1 cellular context compared by ENCODE assay signal in genomic region chr13:98026457-98026857, GRCh38.
A peak's percentile ranks its signal among the peaks of the same experiment; 100 is the strongest.
TF ChIP-seq lines count a peak whose summit lies in the region.

No MANE protein-coding gene starts in this region.

TF ChIP-seq in HepG2, 621 proteins besides CTCF, POLR2A, EP300 and RAD21 (continued from another document and continues in another):
- peak; percentile 45; the same call in 1 of the 2 replicates for TF ChIP-seq HMGXB3 (CRISPR knock-in tag; IDR thresholded peaks at IDR 0.05; ENCODE audit: borderline replicate concordance)
- TF ChIP-seq RFX5 (IDR thresholded peaks at IDR 0.05; ENCODE audit: low read depth, low read length) = no peak
- TF ChIP-seq TBX2 (CRISPR knock-in tag; IDR thresholded peaks at IDR 0.05; ENCODE audit: borderline replicate concordance) = peak; percentile 86
- no peak for TF ChIP-seq MZF1 (CRISPR knock-in tag; IDR thresholded peaks at IDR 0.05; ENCODE audit: borderline replicate concordance)
- TF ChIP-seq JUNB (CRISPR knock-in tag; IDR thresholded peaks at IDR 0.05; ENCODE audit: borderline replicate concordance) = no peak
- TF ChIP-seq ZNF207 (IDR thresholded peaks at IDR 0.05; ENCODE audit: borderline replicate concordance) = no peak
- TF ChIP-seq ZBTB25 (CRISPR knock-in tag; IDR thresholded peaks at IDR 0.05) = peak; percentile 29; the same call in 1 of the 2 replicates
- no peak for TF ChIP-seq CREB1 (IDR thresholded peaks at IDR 0.05)
- TF ChIP-seq CREB1 (CRISPR knock-in tag; IDR thresholded peaks at IDR 0.05) = peak; percentile 78
- no peak for TF ChIP-seq SP140L (CRISPR knock-in tag; IDR thresholded peaks at IDR 0.05; ENCODE audit: borderline replicate concordance)
- peak; percentile 82 for TF ChIP-seq ZNF296 (CRISPR knock-in tag; conservative IDR thresholded peaks at IDR 0.05)
- TF ChIP-seq THYN1 (CRISPR knock-in tag; IDR thresholded peaks at IDR 0.05; ENCODE audit: borderline replicate concordance, low read depth) = no peak
- TF ChIP-seq ZNF749 (CRISPR knock-in tag; IDR thresholded peaks at IDR 0.05; ENCODE audit: borderline replicate concordance) = no peak
- TF ChIP-seq NRL (CRISPR knock-in tag; IDR thresholded peaks at IDR 0.05; ENCODE audit: borderline replicate concordance) = no peak
- no peak for TF ChIP-seq BCLAF1 (IDR thresholded peaks at IDR 0.05)
- TF ChIP-seq ZNF775 (CRISPR knock-in tag; IDR thresholded peaks at IDR 0.05; ENCODE audit: borderline replicate concordance) = peak; percentile 44; the same call in 1 of the 2 replicates
- TF ChIP-seq ZFY (CRISPR knock-in tag; IDR thresholded peaks at IDR 0.05) = no peak; the same call in 1 of the 2 replicates
- peak; percentile 45; the same call in 1 of the 2 replicates for TF ChIP-seq ZNF746 (CRISPR knock-in tag; IDR thresholded peaks at IDR 0.05)
- TF ChIP-seq ZBTB14 (CRISPR knock-in tag; IDR thresholded peaks at IDR 0.05) = no peak
- peak; percentile 88 for TF ChIP-seq PPARG (CRISPR knock-in tag; conservative IDR thresholded peaks at IDR 0.05)
- no peak for TF ChIP-seq ZNF740 (CRISPR knock-in tag; IDR thresholded peaks at IDR 0.05)
- no peak for TF ChIP-seq PLSCR1 (CRISPR knock-in tag; IDR thresholded peaks at IDR 0.05; ENCODE audit: borderline replicate concordance)
- TF ChIP-seq RCOR2 (CRISPR knock-in tag; IDR thresholded peaks at IDR 0.05) = peak; percentile 86; the same call in 1 of the 2 replicates
- TF ChIP-seq PRDM15 (CRISPR knock-in tag; IDR thresholded peaks at IDR 0.05) = no peak
- TF ChIP-seq MNT (IDR thresholded peaks at IDR 0.05) = no peak
- TF ChIP-seq ZNF784 (CRISPR knock-in tag; IDR thresholded peaks at IDR 0.05; ENCODE audit: borderline replicate concordance) = no peak; the same call in 1 of the 2 replicates
- TF ChIP-seq TSC22D2 (CRISPR knock-in tag; IDR thresholded peaks at IDR 0.05; ENCODE audit: borderline replicate concordance) = no peak
- peak; percentile 52; the same call in 1 of the 2 replicates for TF ChIP-seq ZNF691 (CRISPR knock-in tag; IDR thresholded peaks at IDR 0.05; ENCODE audit: borderline replicate concordance, low read depth)
- no peak; the same call in 2 of the 3 replicates for TF ChIP-seq MXI1 (IDR thresholded peaks at IDR 0.05; ENCODE audit: borderline replicate concordance, low read depth, low read length)
- peak; percentile 79; the same call in 1 of the 2 replicates for TF ChIP-seq AKAP8 (CRISPR knock-in tag; IDR thresholded peaks at IDR 0.05)
- TF ChIP-seq NFIC (IDR thresholded peaks at IDR 0.05; ENCODE audit: low read length) = peak; percentile 72; the same call in 1 of the 2 replicates
- TF ChIP-seq CCAR2 (optimal IDR thresholded peaks at IDR 0.05; ENCODE audit: low read depth, low read length) = no peak
- no peak for TF ChIP-seq IKZF4 (CRISPR knock-in tag; IDR thresholded peaks at IDR 0.05; ENCODE audit: borderline replicate concordance, low read depth, not compliant biosample characterization)
- no peak for TF ChIP-seq EHMT2 (IDR thresholded peaks at IDR 0.05; ENCODE audit: borderline replicate concordance, low read depth, low read length)
- TF ChIP-seq ZNF652 (CRISPR knock-in tag; IDR thresholded peaks at IDR 0.05; ENCODE audit: borderline replicate concordance, low read depth) = peak; percentile 16; the same call in 1 of the 2 replicates
- TF ChIP-seq ATRX (CRISPR knock-in tag; IDR thresholded peaks at IDR 0.05; ENCODE audit: borderline replicate concordance) = no peak
- TF ChIP-seq HNRNPL (IDR thresholded peaks at IDR 0.05; ENCODE audit: low read depth, low read length) = no peak
- TF ChIP-seq FOXA3 (CRISPR knock-in tag; IDR thresholded peaks at IDR 0.05) = peak; percentile 86
- TF ChIP-seq FIP1L1 (IDR thresholded peaks at IDR 0.05; ENCODE audit: borderline replicate concordance, insufficient read depth, low read depth, low read length) = no peak
- no peak for TF ChIP-seq ZNF513 (CRISPR knock-in tag; conservative IDR thresholded peaks at IDR 0.05)
- no peak for TF ChIP-seq BRD4 (CRISPR knock-in tag; IDR thresholded peaks at IDR 0.05)
- peak; percentile 73; the same call in 1 of the 2 replicates for TF ChIP-seq ZMYM2 (CRISPR knock-in tag; IDR thresholded peaks at IDR 0.05)
